ENCODE assay signal across 7 cellular contexts in the genomic region with DNA sequence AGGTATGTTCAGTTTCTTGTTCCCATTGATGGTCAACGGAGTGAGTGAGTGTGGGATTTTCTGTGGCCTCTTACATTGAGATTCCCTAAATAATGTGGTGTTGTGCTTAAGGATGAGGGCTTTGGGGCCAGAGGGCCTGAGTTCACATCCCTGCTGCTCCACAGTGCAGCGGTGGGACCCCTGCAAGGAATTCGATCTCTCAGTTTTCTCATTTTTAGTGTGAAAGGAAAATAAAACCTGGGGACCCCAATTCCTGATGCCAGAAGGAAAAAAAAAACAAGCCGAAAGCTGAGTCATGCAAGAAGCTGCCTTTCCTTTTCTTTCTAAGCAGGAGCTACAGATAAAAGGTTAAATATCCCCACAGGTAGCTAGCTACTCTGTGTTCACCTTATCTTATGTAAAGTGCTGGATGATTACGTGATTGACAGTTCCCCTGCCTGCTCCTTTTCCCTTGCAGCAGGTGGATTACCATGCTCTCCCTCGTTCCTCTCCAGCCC.
DNase-seq lines count a peak whose midpoint lies in the region; ATAC-seq and TF ChIP-seq lines count a peak whose summit lies in the region.

No MANE protein-coding gene starts in this region.

- H3K27me3 ChIP-seq in fibroblast of lung (ENCODE audit: control insufficient read depth, insufficient read depth, low read length) (no peaks in the 10 kb centered on the region), smooth muscle cell (ENCODE audit: low read depth) (no peaks in the 10 kb centered on the region), WERI-Rb-1 (ENCODE audit: insufficient read depth, low read depth, severe bottlenecking) (no peaks in the 10 kb centered on the region)

- H3K4me1 ChIP-seq in fibroblast of lung (ENCODE audit: control insufficient read depth, extremely low read depth, insufficient read depth, low read length), result peaks cover 5% of the 10 kb centered on the region
- H3K4me1 ChIP-seq in smooth muscle cell (ENCODE audit: low read depth), result peaks cover 21% of the 10 kb centered on the region

- H3K9me3 ChIP-seq in fibroblast of lung (ENCODE audit: control insufficient read depth, insufficient read depth, low read depth, low read length) (no peaks in the 10 kb centered on the region), smooth muscle cell (replicated peaks; ENCODE audit: low read depth) (no peaks in the 10 kb centered on the region), WERI-Rb-1 (ENCODE audit: severe bottlenecking) (no peaks in the 10 kb centered on the region)

- H4K20me1 ChIP-seq in fibroblast of lung (ENCODE audit: control insufficient read depth, extremely low read depth, insufficient read depth, low read length) (no peaks in the 10 kb centered on the region), smooth muscle cell (ENCODE audit: low read depth) (no peaks in the 10 kb centered on the region)

- H2AFZ ChIP-seq in fibroblast of lung (ENCODE audit: low read length) (peak overlapping the region; percentile 78), smooth muscle cell (ENCODE audit: low read depth) (no peak overlapping the region)

- peaks cover 3% of the 10 kb centered on the region for H3F3A ChIP-seq in smooth muscle cell (ENCODE audit: low read depth)

- H3K9ac ChIP-seq in fibroblast of lung (ENCODE audit: insufficient read depth, low read length) (no peak overlapping the region), smooth muscle cell (ENCODE audit: low read depth) (peak overlapping the region; percentile 13)

- ATAC-seq in GM21723 (IDR thresholded peaks at IDR 0.05; ENCODE audit: unreplicated experiment) (peak; percentile 27), SK-N-SH treated with all-trans-retinoic acid at 6 μM for 48 hours (peak; percentile 48; the same call in 2 of the 3 replicates)

- WGBS in smooth muscle cell (ENCODE audit: low lambda C conversion rate), result 71% methylated on average over 6 of the region's 6 CpGs

- H3K4me2 ChIP-seq in fibroblast of lung (ENCODE audit: extremely low read depth, insufficient read depth, low read length) (peak overlapping the region; percentile 91), smooth muscle cell (peak overlapping the region; percentile 77)

- H3K36me3 ChIP-seq in fibroblast of lung (ENCODE audit: control insufficient read depth, insufficient read depth, low read length) (no peaks in the 10 kb centered on the region), smooth muscle cell (ENCODE audit: low read depth) (no peaks in the 10 kb centered on the region), WERI-Rb-1 (peaks cover 68% of the 10 kb centered on the region)

- H3K4me3 ChIP-seq in fibroblast of lung (replicated peaks in 1 of 4; ENCODE audit: control extremely low read depth in 1 of 4, insufficient read depth in 1 of 4, low read depth in 3 of 4, low read length in 4 of 4), result peak overlapping the region; percentile 19 to 41 (median 28)
- peak overlapping the region; percentile 25 for H3K4me3 ChIP-seq in smooth muscle cell
- H3K4me3 ChIP-seq in WERI-Rb-1 (ENCODE audit: low read depth, low read length), result no peak overlapping the region

- H3K79me2 ChIP-seq in fibroblast of lung (ENCODE audit: control insufficient read depth, insufficient read depth, low read length) (no peaks in the 10 kb centered on the region), smooth muscle cell (ENCODE audit: low read depth) (no peaks in the 10 kb centered on the region)

- H3K27ac ChIP-seq in fibroblast of lung (ENCODE audit: insufficient read depth, low read length) (peak overlapping the region; percentile 68), smooth muscle cell (ENCODE audit: low read depth) (peak overlapping the region; percentile 34), WERI-Rb-1 (no peak overlapping the region)

- DNase-seq in fibroblast of lung (ENCODE audit: low read depth in 2 of 2) (no peak), smooth muscle cell (lab: John Stamatoyannopoulos, UW; ENCODE audit: unreplicated experiment) (no peak), DMS153 treated with DMSO at 0.1 percent for 48 hours (lab: John Stamatoyannopoulos, UW; ENCODE audit: unreplicated experiment) (no peak), WERI-Rb-1 (no peak), NCI-H82 (lab: John Stamatoyannopoulos, UW) (no peak)

- TF ChIP-seq CTCF in fibroblast of lung (conservative IDR thresholded peaks at IDR 0.05 in 1 of 2, IDR thresholded peaks at IDR 0.05 in 1 of 2; ENCODE audit: low read depth in 1 of 2, low read length in 2 of 2) (no peak), smooth muscle cell (IDR thresholded peaks at IDR 0.05; ENCODE audit: borderline replicate concordance, insufficient read depth, poor library complexity, severe bottlenecking) (no peak), WERI-Rb-1 (IDR thresholded peaks at IDR 0.05; ENCODE audit: low read depth, low read length) (no peak)

TF ChIP-seq in SK-N-SH treated with all-trans-retinoic acid at 6 μM for 48 hours, 23 proteins besides CTCF, POLR2A, EP300 and RAD21 (continues in another document):
- TF ChIP-seq ZNF8 (CRISPR knock-in tag; IDR thresholded peaks at IDR 0.05) (no peak), ZFP3 (CRISPR knock-in tag; IDR thresholded peaks at IDR 0.05) (no peak), ZC3H10 (CRISPR knock-in tag; IDR thresholded peaks at IDR 0.05) (no peak), ZNF565 (CRISPR knock-in tag; conservative IDR thresholded peaks at IDR 0.05; ENCODE audit: low read depth) (no peak), ISL1 (CRISPR knock-in tag; IDR thresholded peaks at IDR 0.05) (no peak), ZNF70 (CRISPR knock-in tag; IDR thresholded peaks at IDR 0.05) (no peak), SNAI2 (CRISPR knock-in tag; IDR thresholded peaks at IDR 0.05) (no peak), ARNTL (CRISPR knock-in tag; IDR thresholded peaks at IDR 0.05; ENCODE audit: borderline replicate concordance, low read depth) (no peak), TCF4 (CRISPR knock-in tag; IDR thresholded peaks at IDR 0.05; ENCODE audit: borderline replicate concordance) (no peak), POU6F1 (CRISPR knock-in tag; IDR thresholded peaks at IDR 0.05; ENCODE audit: borderline replicate concordance, low read depth) (no peak), OSR1 (CRISPR knock-in tag; IDR thresholded peaks at IDR 0.05) (no peak), GLIS3 (CRISPR knock-in tag; IDR thresholded peaks at IDR 0.05) (no peak), TOX (CRISPR knock-in tag; IDR thresholded peaks at IDR 0.05; ENCODE audit: borderline replicate concordance) (no peak), CSDC2 (CRISPR knock-in tag; IDR thresholded peaks at IDR 0.05) (no peak), ESRRG (CRISPR knock-in tag; IDR thresholded peaks at IDR 0.05) (no peak), RARB (CRISPR knock-in tag; IDR thresholded peaks at IDR 0.05) (no peak)
- TF ChIP-seq, protein P1, sequence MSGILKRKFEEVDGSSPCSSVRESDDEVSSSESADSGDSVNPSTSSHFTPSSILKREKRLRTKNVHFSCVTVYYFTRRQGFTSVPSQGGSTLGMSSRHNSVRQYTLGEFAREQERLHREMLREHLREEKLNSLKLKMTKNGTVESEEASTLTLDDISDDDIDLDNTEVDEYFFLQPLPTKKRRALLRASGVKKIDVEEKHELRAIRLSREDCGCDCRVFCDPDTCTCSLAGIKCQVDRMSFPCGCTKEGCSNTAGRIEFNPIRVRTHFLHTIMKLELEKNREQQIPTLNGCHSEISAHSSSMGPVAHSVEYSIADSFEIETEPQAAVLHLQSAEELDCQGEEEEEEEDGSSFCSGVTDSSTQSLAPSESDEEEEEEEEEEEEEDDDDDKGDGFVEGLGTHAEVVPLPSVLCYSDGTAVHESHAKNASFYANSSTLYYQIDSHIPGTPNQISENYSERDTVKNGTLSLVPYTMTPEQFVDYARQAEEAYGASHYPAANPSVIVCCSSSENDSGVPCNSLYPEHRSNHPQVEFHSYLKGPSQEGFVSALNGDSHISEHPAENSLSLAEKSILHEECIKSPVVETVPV (CRISPR knock-in tag; IDR thresholded peaks at IDR 0.05), result no peak
- TF ChIP-seq, protein P2, sequence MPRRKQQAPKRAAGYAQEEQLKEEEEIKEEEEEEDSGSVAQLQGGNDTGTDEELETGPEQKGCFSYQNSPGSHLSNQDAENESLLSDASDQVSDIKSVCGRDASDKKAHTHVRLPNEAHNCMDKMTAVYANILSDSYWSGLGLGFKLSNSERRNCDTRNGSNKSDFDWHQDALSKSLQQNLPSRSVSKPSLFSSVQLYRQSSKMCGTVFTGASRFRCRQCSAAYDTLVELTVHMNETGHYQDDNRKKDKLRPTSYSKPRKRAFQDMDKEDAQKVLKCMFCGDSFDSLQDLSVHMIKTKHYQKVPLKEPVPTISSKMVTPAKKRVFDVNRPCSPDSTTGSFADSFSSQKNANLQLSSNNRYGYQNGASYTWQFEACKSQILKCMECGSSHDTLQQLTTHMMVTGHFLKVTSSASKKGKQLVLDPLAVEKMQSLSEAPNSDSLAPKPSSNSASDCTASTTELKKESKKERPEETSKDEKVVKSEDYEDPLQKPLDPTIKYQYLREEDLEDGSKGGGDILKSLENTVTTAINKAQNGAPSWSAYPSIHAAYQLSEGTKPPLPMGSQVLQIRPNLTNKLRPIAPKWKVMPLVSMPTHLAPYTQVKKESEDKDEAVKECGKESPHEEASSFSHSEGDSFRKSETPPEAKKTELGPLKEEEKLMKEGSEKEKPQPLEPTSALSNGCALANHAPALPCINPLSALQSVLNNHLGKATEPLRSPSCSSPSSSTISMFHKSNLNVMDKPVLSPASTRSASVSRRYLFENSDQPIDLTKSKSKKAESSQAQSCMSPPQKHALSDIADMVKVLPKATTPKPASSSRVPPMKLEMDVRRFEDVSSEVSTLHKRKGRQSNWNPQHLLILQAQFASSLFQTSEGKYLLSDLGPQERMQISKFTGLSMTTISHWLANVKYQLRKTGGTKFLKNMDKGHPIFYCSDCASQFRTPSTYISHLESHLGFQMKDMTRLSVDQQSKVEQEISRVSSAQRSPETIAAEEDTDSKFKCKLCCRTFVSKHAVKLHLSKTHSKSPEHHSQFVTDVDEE (CRISPR knock-in tag; IDR thresholded peaks at IDR 0.05), result no peak
